Comparison of ENCODE assay signal across 27 cellular contexts in the genomic region with DNA sequence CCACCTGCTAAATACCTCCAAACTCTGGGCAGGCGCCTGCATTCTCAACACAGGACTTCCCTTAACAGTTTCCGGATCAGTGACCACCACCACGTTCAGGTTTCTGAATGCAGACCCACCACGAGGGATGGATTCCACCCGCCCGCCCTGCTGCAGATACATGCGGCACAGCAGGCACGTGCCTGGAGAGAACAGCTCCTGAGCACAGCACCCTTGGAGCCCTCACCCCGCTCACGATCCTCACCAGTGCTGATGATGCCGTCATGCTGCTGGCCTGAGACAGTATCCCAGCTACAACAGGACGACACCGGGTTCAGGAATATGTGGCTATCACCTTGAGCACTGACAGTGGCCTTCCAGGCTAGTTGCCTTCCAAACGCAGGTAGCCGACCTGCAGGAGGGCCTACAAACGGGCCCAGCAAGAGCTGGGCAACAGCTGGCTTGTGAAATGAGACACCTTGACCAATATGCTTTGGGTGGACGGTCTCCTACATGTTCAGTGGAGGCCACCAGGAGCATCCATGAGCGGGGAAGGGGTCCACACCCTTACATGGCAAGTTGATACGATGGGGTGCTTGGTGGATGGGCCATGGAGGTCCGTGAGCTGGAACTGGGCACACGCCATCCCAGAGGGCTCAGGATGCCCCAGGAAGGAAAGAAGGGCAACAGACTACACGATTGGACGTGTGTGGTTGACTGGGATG. TPM values are rescaled to one million over a fixed set of nuclear protein-coding genes. Genes with fewer than 3 reads are reported as not detected.
DNase-seq lines count a peak whose midpoint lies in the region; ATAC-seq, FAIRE-seq and TF ChIP-seq lines count a peak whose summit lies in the region.
"Had no signal": no experiment of that assay in that cellular context is flagged by ENCODE, and none has a peak within 500 bp of the region (broad histone marks: within the 10 kb centered on the region; RNA-seq: fewer than 3 reads in every experiment).

No MANE protein-coding gene starts in this region.

- peak overlapping the region; percentile 37 for H3K27ac Mint-ChIP-seq in activated naive CD4-positive, alpha-beta T cell treated with anti-CD3 and anti-CD28 coated beads for 36 hours
- peak overlapping the region; percentile 87 for H3K27ac Mint-ChIP-seq in WTC11
- peak overlapping the region; percentile 66 for H3K27ac Mint-ChIP-seq in stimulated activated effector memory CD8-positive, alpha-beta T cell treated with anti-CD3 and anti-CD28 coated beads, Interleukin-12 subunit alpha, Interleukin-12 subunit beta, amount 100 ng/mL, for 72 hours
- H3K27ac Mint-ChIP-seq: CD4-positive, CD25-positive, alpha-beta regulatory T cell had no signal

- peaks cover 2% of the 10 kb centered on the region; the same call in 1 of the 2 replicates for H3K23me2 ChIP-seq in H1 (ENCODE audit: low read depth, low read length)

- H2BK120ac ChIP-seq in H1 (replicated peaks; ENCODE audit: low read depth, low read length) = no peak overlapping the region

- no peak overlapping the region for H3K18ac ChIP-seq in H1 (ENCODE audit: extremely low read depth, low read length)

- H4K5ac ChIP-seq in H1 (ENCODE audit: insufficient read length, low read depth, low read length) = no peak overlapping the region

- no peak overlapping the region for H2BK15ac ChIP-seq in H1 (ENCODE audit: low read length)

- H2BK12ac ChIP-seq in H1 (ENCODE audit: low read depth, low read length) = no peak overlapping the region

- H3K79me1 ChIP-seq in H1 (ENCODE audit: low read depth, low read length) = 0 out of 2 replicates have a peak, but pooled peaks cover 6% of the 10 kb centered on the region

- no peaks in the 10 kb centered on the region for H3K9me3 ChIP-seq in H1 (ENCODE audit: insufficient read depth in 2 of 2, low read depth in 1 of 2, low read length in 1 of 2)
- peaks cover 0 to 4% (median 0%) of the 10 kb centered on the region in 4 donors for H3K9me3 ChIP-seq in Peyer's patch
- H3K9me3 ChIP-seq: gastroesophageal sphincter had no signal

- H3K36me3 ChIP-seq in H1 (ENCODE audit: control insufficient read depth in 2 of 4, insufficient read depth in 4 of 4, low read length in 3 of 4) (peaks cover 43 to 62% (median 52%) of the 10 kb centered on the region in 4 experiments), Peyer's patch (peaks cover 0 to 62% (median 0%) of the 10 kb centered on the region in 3 donors)

- intact Hi-C loops in activated naive CD4-positive, alpha-beta T cell treated with anti-CD3 and anti-CD28 coated beads for 36 hours (cut with micrococcal nuclease) = no loop called here

- CTCF ChIA-PET in activated naive CD4-positive, alpha-beta T cell treated with anti-CD3 and anti-CD28 coated beads for 36 hours (lab: Charles Lee) = interaction anchor here (1.2 kb wide), 1 partner anchor 111 kb away, joined by 3 read pairs; no protein-coding TSS in a partner anchor
- CTCF ChIA-PET in WTC11 (lab: Charles Lee) = interaction anchor here (1.1 to 2.8 kb wide), 4 partner anchors 9 to 150 kb away, joined by 3 to 11 read pairs (median 8); no protein-coding TSS in a partner anchor
- CTCF ChIA-PET in H1 (lab: Charles Lee; ENCODE audit: partially characterized antibody) = interaction anchor here (0.6 to 2.6 kb wide), 6 partner anchors 8 to 179 kb away, joined by 3 to 10 read pairs (median 5); no protein-coding TSS in a partner anchor

- peaks cover 0 to 6% of the 10 kb centered on the region in 2 experiments; a peak in 1 of 4 replicates for H3K79me2 ChIP-seq in H1 (ENCODE audit: control insufficient read depth in 1 of 2, insufficient read depth in 2 of 2, low read length in 2 of 2)

- TF ChIP-seq EP300 in H1 (IDR thresholded peaks at IDR 0.05; ENCODE audit: borderline replicate concordance in 1 of 2, low read depth in 2 of 2, low read length in 2 of 2) = no peak

- no peak overlapping the region for H3K27ac ChIP-seq in H1 (ENCODE audit: low read depth, low read length)
- no peak overlapping the region for H3K27ac ChIP-seq in Peyer's patch
- H3K27ac ChIP-seq: gastroesophageal sphincter, skin epidermis, VCaP had no signal

- H4K20me1 ChIP-seq in H1 (replicated peaks in 1 of 2; ENCODE audit: control insufficient read depth in 1 of 2, insufficient read depth in 2 of 2, low read length in 2 of 2) = peaks cover 46 to 50% of the 10 kb centered on the region in 2 experiments

- H3K4ac ChIP-seq in H1 (replicated peaks; ENCODE audit: insufficient read length, low read depth, low read length) = no peak overlapping the region

- DNase-seq in activated naive CD4-positive, alpha-beta T cell treated with anti-CD3 and anti-CD28 coated beads for 36 hours = no peak
- DNase-seq in activated naive CD4-positive, alpha-beta T cell treated with anti-CD3 and anti-CD28 coated beads, Interleukin-2, amount 50 U/mL, for 16 hours = no peak
- DNase-seq in WTC11 (ENCODE audit: low spot score) (no peak), H1 (ENCODE audit: low read depth in 1 of 2, low spot score in 2 of 2) (no peak), Peyer's patch (no peak), anterior cingulate cortex (lab: John Stamatoyannopoulos, UW) (no peak)
- no peak for DNase-seq in stimulated activated effector memory CD8-positive, alpha-beta T cell treated with anti-CD3 and anti-CD28 coated beads, Interleukin-12 subunit alpha, Interleukin-12 subunit beta, amount 100 ng/mL, for 72 hours (ENCODE audit: low spot score in 2 of 2)
- DNase-seq: activated CD4-positive, alpha-beta T cell treated with anti-CD3 and anti-CD28 coated beads for 4 hours; activated naive CD4-positive, alpha-beta T cell; activated T-cell treated with anti-CD3 and anti-CD28 coated beads, Interleukin-2, amount 50 U/mL, for 4 hours; amniotic stem cell; CD4-positive, CD25-positive, alpha-beta regulatory T cell; effector CD4-positive, alpha-beta T cell; left cardiac atrium; natural killer cell; NCI-H1048; retina; stimulated activated naive CD4-positive, alpha-beta T cell; T1000 had no signal

- H3K4me1 ChIP-seq in H1 (replicated peaks in 1 of 4; ENCODE audit: control insufficient read depth in 3 of 4, insufficient read depth in 4 of 4, low read length in 3 of 4) (peaks cover 0 to 6% (median 1%) of the 10 kb centered on the region in 4 experiments; a peak in 4 of 7 replicates), Peyer's patch (peaks cover 0 to 10% (median 7%) of the 10 kb centered on the region in 4 donors)

- ATAC-seq in WTC11 (no peak), HG03097 (IDR thresholded peaks at IDR 0.05; ENCODE audit: low FRiP score, unreplicated experiment) (no peak)
- ATAC-seq in stimulated activated effector memory CD8-positive, alpha-beta T cell treated with anti-CD3 and anti-CD28 coated beads, Interleukin-12 subunit alpha, Interleukin-12 subunit beta, amount 100 ng/mL, for 72 hours = no peak
- ATAC-seq: activated T-cell treated with anti-CD3 and anti-CD28 coated beads, Interleukin-2, amount 50 U/mL, for 4 hours; natural killer cell; Panc1 had no signal

- H2BK5ac ChIP-seq in H1 (ENCODE audit: low read depth, low read length) = no peak overlapping the region

- H3K4me3 Mint-ChIP-seq in activated naive CD4-positive, alpha-beta T cell treated with anti-CD3 and anti-CD28 coated beads for 36 hours = no peak overlapping the region
- no peak overlapping the region for H3K4me3 Mint-ChIP-seq in WTC11
- H3K4me3 Mint-ChIP-seq in stimulated activated effector memory CD8-positive, alpha-beta T cell treated with anti-CD3 and anti-CD28 coated beads, Interleukin-12 subunit alpha, Interleukin-12 subunit beta, amount 100 ng/mL, for 72 hours = no peak overlapping the region
- H3K4me3 Mint-ChIP-seq: activated T-cell treated with anti-CD3 and anti-CD28 coated beads, Interleukin-2, amount 50 U/mL, for 4 hours; natural killer cell had no signal

- POLR2A ChIA-PET in WTC11 (lab: Charles Lee) (no interaction called here), H1 (lab: Charles Lee; ENCODE audit: partially characterized antibody) (interaction anchor here (1.9 to 59.0 kb wide), 3 partner anchors 0 to 138 kb away, joined by 5 to 1874 read pairs (median 1874); a partner anchor contains a TSS)

- H3K4me3 ChIP-seq in H1 (ENCODE audit: extremely low read depth in 1 of 4, insufficient read depth in 2 of 4, low read depth in 3 of 4, low read length in 4 of 4) (no peak overlapping the region), Peyer's patch (no peak overlapping the region)
- H3K4me3 ChIP-seq: gastroesophageal sphincter, lung, skin epidermis had no signal

- no peak for TF ChIP-seq RAD21 in H1 (IDR thresholded peaks at IDR 0.05 in 1 of 2, conservative IDR thresholded peaks at IDR 0.05 in 1 of 2; ENCODE audit: low read depth in 2 of 2, low read length in 2 of 2)

- 93% methylated on average over 23 of the region's 23 CpGs; no CpG with 5 or more reads in 1 of the 2 experiments for WGBS in H1 (ENCODE audit: extremely low coverage in 1 of 2, insufficient coverage in 1 of 2, insufficient read length in 1 of 2, insufficient replicate concordance in 2 of 2, low coverage in 1 of 2, low lambda C conversion rate in 2 of 2, missing lambda C conversion rate in 1 of 2), 2 experiments

- TF ChIP-seq POLR2A in H1 (IDR thresholded peaks at IDR 0.05; ENCODE audit: control extremely low read depth in 1 of 2, low read depth in 2 of 2, low read length in 2 of 2) = no peak
- TF ChIP-seq POLR2A in Peyer's patch (IDR thresholded peaks at IDR 0.05) = no peak

- H3K56ac ChIP-seq in H1 (replicated peaks; ENCODE audit: insufficient read length, low read depth, low read length) = no peak overlapping the region

- H3K4me1 Mint-ChIP-seq in activated naive CD4-positive, alpha-beta T cell treated with anti-CD3 and anti-CD28 coated beads for 36 hours (ENCODE audit: low read depth) = peaks cover 15% of the 10 kb centered on the region
- peaks cover 22% of the 10 kb centered on the region for H3K4me1 Mint-ChIP-seq in WTC11
- peaks cover 33% of the 10 kb centered on the region for H3K4me1 Mint-ChIP-seq in stimulated activated effector memory CD8-positive, alpha-beta T cell treated with anti-CD3 and anti-CD28 coated beads, Interleukin-12 subunit alpha, Interleukin-12 subunit beta, amount 100 ng/mL, for 72 hours

- no peak overlapping the region for H2AFZ ChIP-seq in H1 (ENCODE audit: low read length)

- no peak overlapping the region for H3K4me2 ChIP-seq in H1 (ENCODE audit: insufficient read depth in 1 of 2, low read depth in 2 of 2, low read length in 2 of 2)

- H3K9me3 Mint-ChIP-seq in activated naive CD4-positive, alpha-beta T cell treated with anti-CD3 and anti-CD28 coated beads for 36 hours = no peaks in the 10 kb centered on the region
- H3K9me3 Mint-ChIP-seq in WTC11 = no peaks in the 10 kb centered on the region
- no peaks in the 10 kb centered on the region for H3K9me3 Mint-ChIP-seq in stimulated activated effector memory CD8-positive, alpha-beta T cell treated with anti-CD3 and anti-CD28 coated beads, Interleukin-12 subunit alpha, Interleukin-12 subunit beta, amount 100 ng/mL, for 72 hours
- H3K9me3 Mint-ChIP-seq: activated T-cell treated with anti-CD3 and anti-CD28 coated beads, Interleukin-2, amount 50 U/mL, for 4 hours; natural killer cell had no signal

- H4K91ac ChIP-seq in H1 (replicated peaks; ENCODE audit: insufficient read length, low read length) = no peak overlapping the region

- H3K36me3 Mint-ChIP-seq in activated naive CD4-positive, alpha-beta T cell treated with anti-CD3 and anti-CD28 coated beads for 36 hours (ENCODE audit: low read depth) = peaks cover 24% of the 10 kb centered on the region
- H3K36me3 Mint-ChIP-seq in WTC11 = peaks cover 53% of the 10 kb centered on the region
- peaks cover 71% of the 10 kb centered on the region for H3K36me3 Mint-ChIP-seq in stimulated activated effector memory CD8-positive, alpha-beta T cell treated with anti-CD3 and anti-CD28 coated beads, Interleukin-12 subunit alpha, Interleukin-12 subunit beta, amount 100 ng/mL, for 72 hours

- H3K27me3 ChIP-seq in H1 (replicated peaks in 1 of 4; ENCODE audit: control insufficient read depth in 3 of 4, extremely low read depth in 1 of 4, insufficient read depth in 3 of 4, low read length in 3 of 4) (no peaks in the 10 kb centered on the region), Peyer's patch (no peaks in the 10 kb centered on the region)
- H3K27me3 ChIP-seq: gastroesophageal sphincter had no signal

- H2AK5ac ChIP-seq in H1 (ENCODE audit: low read depth, low read length) = no peak overlapping the region

- no peak overlapping the region for H3K23ac ChIP-seq in H1 (ENCODE audit: insufficient read length)

- no peak overlapping the region for H3K9ac ChIP-seq in H1 (replicated peaks in 1 of 4; ENCODE audit: extremely low read depth in 1 of 4, low read depth in 3 of 4, low read length in 3 of 4)

- H2BK20ac ChIP-seq in H1 (ENCODE audit: low read length) = no peak overlapping the region

- TF ChIP-seq CTCF in WTC11 (IDR thresholded peaks at IDR 0.05) (no peak), H1 (IDR thresholded peaks at IDR 0.05; ENCODE audit: control extremely low read depth in 1 of 3, insufficient read depth in 1 of 3, low read depth in 1 of 3, low read length in 3 of 3) (no peak), Peyer's patch (IDR thresholded peaks at IDR 0.05) (no peak)

- no peak for FAIRE-seq in H1 (lab: Jason Lieb, UNC)
- FAIRE-seq: A204.1, colon had no signal

- H3K27me3 Mint-ChIP-seq in activated naive CD4-positive, alpha-beta T cell treated with anti-CD3 and anti-CD28 coated beads for 36 hours (ENCODE audit: low read depth) = peaks cover 2% of the 10 kb centered on the region
- no peaks in the 10 kb centered on the region for H3K27me3 Mint-ChIP-seq in WTC11 (ENCODE audit: low read depth)

- no peak overlapping the region for H3K14ac ChIP-seq in H1 (ENCODE audit: insufficient read length)

- no peak overlapping the region for H4K8ac ChIP-seq in H1 (ENCODE audit: extremely low read depth, insufficient read depth, low read length)

RNA-seq across cellular contexts. Expression of a gene that starts 9.9 kb away (rescaled TPM):
- total RNA-seq in activated naive CD4-positive, alpha-beta T cell treated with anti-CD3 and anti-CD28 coated beads for 36 hours = 10 to 100 TPM; 48.9 to 51.3 TPM
- 67.6 to 72.6 TPM (median 69.6 TPM) in 3 replicates for total RNA-seq in WTC11 (2021)
- total RNA-seq in H1 (2021; fragmentation: NEBNext Ultra II Directional; extraction: Animal tissue kit (Norgen Biotek cat#: 25700)) = 61.1 and 61.6 TPM in 2 replicates
- polyA plus RNA-seq in H1 (2011; rRNA removed) = 94.2 and 126 TPM in 2 replicates
- 106 TPM for polyA plus RNA-seq in H1 (2011; cell fraction: cytosol; rRNA removed)
- polyA plus RNA-seq in H1 (2011; cell fraction: nucleus; rRNA removed) = 245 TPM
- 59.3 to 105 TPM (median 99.7 TPM) in 4 replicates for polyA plus RNA-seq in H1 (2012, experiment 1 of 2)
- 74.3 TPM for polyA plus RNA-seq in H1 (2012, experiment 2 of 2)
- polyA plus RNA-seq in H1 (2013, experiment 1 of 2) = 33.7 TPM
- polyA plus RNA-seq in H1 (2013, experiment 2 of 2) = 31.1 TPM
- 24.7 and 28.9 TPM in 2 replicates for polyA minus RNA-seq in H1 (2011; rRNA and poly(A)+ RNA removed)
- 20.5 TPM for polyA minus RNA-seq in H1 (2011; cell fraction: cytosol; rRNA and poly(A)+ RNA removed)
- 38.8 TPM for polyA minus RNA-seq in H1 (2011; cell fraction: nucleus; rRNA and poly(A)+ RNA removed)
- 10 to 100 TPM; 25.9 to 85.0 (median 38.3) TPM for total RNA-seq in Peyer's patch

RNA-seq across cellular contexts. Expression of a gene that starts 26.5 kb away (rescaled TPM):
- total RNA-seq in activated naive CD4-positive, alpha-beta T cell treated with anti-CD3 and anti-CD28 coated beads for 36 hours = 100 to 1,000 TPM; 144 to 148 TPM
- 120 to 131 TPM (median 123 TPM) in 3 replicates for total RNA-seq in WTC11 (2021)
- 120 TPM in 2 replicates for total RNA-seq in H1 (2021; fragmentation: NEBNext Ultra II Directional; extraction: Animal tissue kit (Norgen Biotek cat#: 25700))
- 61.9 and 83.4 TPM in 2 replicates for polyA plus RNA-seq in H1 (2011; rRNA removed)
- polyA plus RNA-seq in H1 (2011; cell fraction: cytosol; rRNA removed) = 67.2 TPM
- polyA plus RNA-seq in H1 (2011; cell fraction: nucleus; rRNA removed) = 179 TPM
- polyA plus RNA-seq in H1 (2012, experiment 1 of 2) = 78.8 to 103 TPM (median 98.1 TPM) in 4 replicates
- polyA plus RNA-seq in H1 (2012, experiment 2 of 2) = 90.9 TPM
- polyA plus RNA-seq in H1 (2013, experiment 1 of 2) = 65.5 TPM
- polyA plus RNA-seq in H1 (2013, experiment 2 of 2) = 58.4 TPM
- 131 and 151 TPM in 2 replicates for polyA minus RNA-seq in H1 (2011; rRNA and poly(A)+ RNA removed)
- polyA minus RNA-seq in H1 (2011; cell fraction: cytosol; rRNA and poly(A)+ RNA removed) = 66.2 TPM
- 116 TPM for polyA minus RNA-seq in H1 (2011; cell fraction: nucleus; rRNA and poly(A)+ RNA removed)
- 100 to 1,000 TPM; 353 to 827 (median 464) TPM for total RNA-seq in Peyer's patch

RNA-seq across cellular contexts. Expression of a gene that starts 37.2 kb away (rescaled TPM):
- total RNA-seq in activated naive CD4-positive, alpha-beta T cell treated with anti-CD3 and anti-CD28 coated beads for 36 hours = 100 to 1,000 TPM; 399 to 408 TPM
- total RNA-seq in WTC11 (2021) (626 to 659 TPM (median 656 TPM) in 3 replicates), Peyer's patch (100 to 1,000 TPM in 3 of 4 donors, 10 to 100 TPM in 1; 73.4 to 227 (median 139) TPM)
- 675 and 695 TPM in 2 replicates for total RNA-seq in H1 (2021; fragmentation: NEBNext Ultra II Directional; extraction: Animal tissue kit (Norgen Biotek cat#: 25700))
- 291 and 412 TPM in 2 replicates for polyA plus RNA-seq in H1 (2011; rRNA removed)
- 422 TPM for polyA plus RNA-seq in H1 (2011; cell fraction: cytosol; rRNA removed)
- 936 TPM for polyA plus RNA-seq in H1 (2011; cell fraction: nucleus; rRNA removed)
- polyA plus RNA-seq in H1 (2012, experiment 1 of 2) = 420 to 558 TPM (median 549 TPM) in 4 replicates
- polyA plus RNA-seq in H1 (2012, experiment 2 of 2) = 262 TPM
- 360 TPM for polyA plus RNA-seq in H1 (2013, experiment 1 of 2)
- 337 TPM for polyA plus RNA-seq in H1 (2013, experiment 2 of 2)
- polyA minus RNA-seq in H1 (2011; rRNA and poly(A)+ RNA removed) = 399 and 421 TPM in 2 replicates
- polyA minus RNA-seq in H1 (2011; cell fraction: cytosol; rRNA and poly(A)+ RNA removed) = 267 TPM
- polyA minus RNA-seq in H1 (2011; cell fraction: nucleus; rRNA and poly(A)+ RNA removed) = 311 TPM

Comparison
In these comparisons a context has a peak if more than half of its experiments do, and no peak if none do; other contexts are left out.
1. H3K27ac Mint-ChIP-seq: peak in every context shown above with its lines; median percentile 87 in WTC11; 66 in stimulated activated effector memory CD8-positive, alpha-beta T cell treated with anti-CD3 and anti-CD28 coated beads, Interleukin-12 subunit alpha, Interleukin-12 subunit beta, amount 100 ng/mL, for 72 hours; 37 in activated naive CD4-positive, alpha-beta T cell treated with anti-CD3 and anti-CD28 coated beads for 36 hours.